In the genomic region with DNA sequence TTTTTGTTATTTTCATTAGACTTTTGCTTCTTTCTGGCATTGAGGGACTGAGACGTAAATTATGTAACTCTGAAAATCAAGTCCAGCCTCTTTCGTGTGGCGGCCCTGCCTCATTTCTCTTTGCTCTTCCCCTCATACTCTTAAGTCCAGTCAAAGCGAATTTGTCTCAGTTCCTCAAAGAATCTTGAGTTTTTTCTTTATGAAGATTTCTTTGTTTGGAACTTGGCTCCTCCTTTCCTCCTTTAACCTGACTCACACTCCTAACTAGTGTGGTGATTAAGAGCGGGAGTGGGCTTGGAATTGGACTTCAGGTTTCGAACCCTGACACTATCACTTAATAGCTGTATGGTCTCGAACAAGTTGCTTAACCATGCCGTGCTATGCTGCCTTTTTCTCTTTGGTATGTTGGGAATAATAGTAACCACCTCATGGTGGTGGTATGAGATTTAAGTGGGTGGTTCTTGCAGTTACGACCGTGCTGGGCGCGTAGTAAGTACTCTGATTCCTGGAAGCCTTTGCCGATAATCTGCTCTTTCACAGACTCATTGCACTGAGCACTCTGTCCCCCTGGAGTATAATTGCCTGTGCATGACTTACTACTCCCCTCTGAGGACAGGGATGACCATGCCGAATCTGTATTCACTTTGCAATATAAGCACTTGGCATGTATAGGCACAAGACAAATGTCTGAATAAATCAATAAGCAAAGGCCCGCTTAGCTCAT, we compare ENCODE assay signal across 21 cellular contexts. TPM values are rescaled to one million over a fixed set of nuclear protein-coding genes. Genes with fewer than 3 reads are reported as not detected.
DNase-seq lines count a peak whose midpoint lies in the region; ATAC-seq, FAIRE-seq and TF ChIP-seq lines count a peak whose summit lies in the region.
"Had no signal": no experiment of that assay in that cellular context is flagged by ENCODE, and none has a peak within 500 bp of the region (broad histone marks: within the 10 kb centered on the region; RNA-seq: fewer than 3 reads in every experiment).

No MANE protein-coding gene starts in this region.

- no peaks in the 10 kb centered on the region for H3K27me3 ChIP-seq in GM12878 (replicated peaks in 1 of 2; ENCODE audit: control insufficient read depth in 2 of 2, insufficient read depth in 2 of 2, low read length in 1 of 2)
- H3K27me3 ChIP-seq: dorsolateral prefrontal cortex, esophagus squamous epithelium, neutrophil, right lobe of liver, testis had no signal

- H4K20me1 ChIP-seq in GM12878 (ENCODE audit: control insufficient read depth, insufficient read depth): no peaks in the 10 kb centered on the region

- no peak for FAIRE-seq in GM12878 (lab: Jason Lieb, UNC)
- no peak for FAIRE-seq in kidney (lab: Jason Lieb, UNC)

- intact Hi-C loops in GM12878 (cut with micrococcal nuclease; ENCODE audit: unreplicated experiment) (no loop called here), kidney (cut with DNase I) (no loop called here)

- H2AFZ ChIP-seq in GM12878 (ENCODE audit: control insufficient read depth, low read depth, low read length): no peak overlapping the region

- H3K27ac ChIP-seq in GM12878 (ENCODE audit: control insufficient read depth, insufficient read depth): no peak overlapping the region
- H3K27ac ChIP-seq in kidney (ENCODE audit: low read depth in 2 of 2, low read length in 2 of 2): peak overlapping the region; percentile 48 to 51
- H3K27ac ChIP-seq: neutrophil, testis had no signal

- CTCF ChIA-PET in GM12878 (lab: Yijun Ruan, JAX): interaction anchor here (0.7 to 2.7 kb wide), 11 partner anchors 8 to 64 kb away, joined by 3 to 14 read pairs (median 4); no protein-coding TSS in a partner anchor

- RAD21 ChIA-PET in GM12878 (lab: Charles Lee; ENCODE audit: unreplicated experiment): interaction anchor here (1.1 to 4.6 kb wide), 7 partner anchors 12 to 63 kb away, joined by 3 to 29 read pairs (median 5); no protein-coding TSS in a partner anchor

- H3K4me1 ChIP-seq in GM12878 (ENCODE audit: control insufficient read depth, insufficient read depth, low read length) (no peaks in the 10 kb centered on the region), kidney (ENCODE audit: control insufficient read depth in 1 of 2, insufficient read depth in 1 of 2, low read depth in 1 of 2, low read length in 2 of 2) (peaks cover 23 to 68% of the 10 kb centered on the region in 2 donors)

- no peak overlapping the region for H3K4me2 ChIP-seq in GM12878 (ENCODE audit: control insufficient read depth, insufficient read depth)

- TF ChIP-seq RAD21 in GM12878 (IDR thresholded peaks at IDR 0.05; ENCODE audit: insufficient read depth, low read depth, low read length): no peak

- POLR2A ChIA-PET in GM12878 (lab: Charles Lee): interaction anchor here (0.5 to 2.6 kb wide), 5 partner anchors 12 to 94 kb away, joined by 3 to 9 read pairs (median 4); no protein-coding TSS in a partner anchor

- H3K9me3 ChIP-seq in GM12878 (replicated peaks; ENCODE audit: control insufficient read depth, insufficient read depth, low read length): no peaks in the 10 kb centered on the region
- no peaks in the 10 kb centered on the region for H3K9me3 ChIP-seq in kidney (ENCODE audit: control insufficient read depth in 1 of 2, low read length in 2 of 2)
- H3K9me3 ChIP-seq: esophagus squamous epithelium, neutrophil, right lobe of liver, testis had no signal

- peaks cover 12% of the 10 kb centered on the region for H3K79me2 ChIP-seq in GM12878 (ENCODE audit: control insufficient read depth, insufficient read depth, low read length)

- H3K9ac ChIP-seq in GM12878 (ENCODE audit: control insufficient read depth, insufficient read depth, low read length): no peak overlapping the region
- no peak overlapping the region for H3K9ac ChIP-seq in kidney (ENCODE audit: low read length in 2 of 2)

- ATAC-seq in HG03342 (IDR thresholded peaks at IDR 0.05; ENCODE audit: unreplicated experiment) (peak; percentile 32), GM12878 (peak; percentile 44)

- BruUV-seq in GM12878 (replicated peaks; lab: Mats Ljungman, UMichigan): no TSS peak

- TF ChIP-seq CTCF in GM12878 (IDR thresholded peaks at IDR 0.05 in 2 of 3, conservative IDR thresholded peaks at IDR 0.05 in 1 of 3; ENCODE audit: control insufficient read depth in 2 of 3, extremely low read depth in 1 of 3, insufficient read depth in 1 of 3, low read depth in 3 of 3, low read length in 3 of 3) (no peak), kidney (IDR thresholded peaks at IDR 0.05; ENCODE audit: borderline replicate concordance, extremely low read depth, insufficient read depth) (no peak)

- DNase-seq in GM12878 (ENCODE audit: low read depth, low spot score) (no peak), kidney (no peak), stromal cell of bone marrow (ENCODE audit: low read depth) (peak; percentile 44), mucosa of gallbladder (ENCODE audit: low spot score) (no peak), DMS153 (lab: John Stamatoyannopoulos, UW) (no peak), NCI-H146 treated with DMSO at 0.1 percent for 48 hours (lab: John Stamatoyannopoulos, UW; ENCODE audit: unreplicated experiment) (no peak), HUDEP-2 (lab: John Stamatoyannopoulos, UW; ENCODE audit: unreplicated experiment in 76 of 76) (no peak)
- DNase-seq: activated CD4-positive, alpha-beta memory T cell treated with anti-CD3 and anti-CD28 coated beads for 36 hours; activated T-cell treated with anti-CD3 and anti-CD28 coated beads, Interleukin-2, amount 50 U/mL, for 24 hours; dorsolateral prefrontal cortex; esophagus squamous epithelium; GDM1; GOT3; head of caudate nucleus; NCI-H2107; right lobe of liver; stimulated activated CD4-positive, alpha-beta T cell treated with anti-CD3 and anti-CD28 coated beads, Interleukin-2, amount 100 ng/mL, for 48 hours; SW 1271; testis had no signal

- TF ChIP-seq EP300 in GM12878 (IDR thresholded peaks at IDR 0.05; ENCODE audit: borderline replicate concordance in 1 of 2, control insufficient read depth in 1 of 2, low read depth in 2 of 2, low read length in 2 of 2): 0 out of 4 replicates have a peak, but pooled peaks of 1 of the 2 experiments have one; percentile 38

- TF ChIP-seq POLR2A in GM12878 (IDR thresholded peaks at IDR 0.05; ENCODE audit: low read depth, low read length): no peak

- SMC1A ChIA-PET in GM12878 (lab: Charles Lee; ENCODE audit: uncharacterized antibody, unreplicated experiment): interaction anchor here (0.9 to 14.1 kb wide), 14 partner anchors 8 to 64 kb away, joined by 3 to 291 read pairs (median 4); no protein-coding TSS in a partner anchor

- H3K36me3 ChIP-seq in GM12878 (ENCODE audit: control insufficient read depth in 2 of 2, insufficient read depth in 2 of 2, low read length in 1 of 2) (no peaks in the 10 kb centered on the region), kidney (ENCODE audit: control insufficient read depth in 1 of 2, insufficient read depth in 2 of 2, low read length in 2 of 2) (no peaks in the 10 kb centered on the region)
- H3K36me3 ChIP-seq: esophagus squamous epithelium, neutrophil, right lobe of liver had no signal

- in situ Hi-C loops in GM12878 (cut with MboI): no loop called here

- 69% methylated on average over 15 of the region's 15 CpGs for WGBS in GM12878 (ENCODE audit: insufficient coverage, insufficient replicate concordance, low lambda C conversion rate, missing lambda C conversion rate)

- H3K4me3 ChIP-seq in GM12878 (no peak overlapping the region), kidney (ENCODE audit: low read length in 2 of 2) (no peak overlapping the region)
- H3K4me3 ChIP-seq: dorsolateral prefrontal cortex, esophagus squamous epithelium, right lobe of liver, testis had no signal

TF ChIP-seq in GM12878, 131 proteins besides CTCF, POLR2A, EP300 and RAD21 (continues in another document):
- TF ChIP-seq TAF1 (IDR thresholded peaks at IDR 0.05; ENCODE audit: borderline replicate concordance, low read depth, low read length) (no peak), PBX3 (IDR thresholded peaks at IDR 0.05; ENCODE audit: insufficient replicate concordance, low read depth, low read length) (no peak), SREBF2 (IDR thresholded peaks at IDR 0.05; ENCODE audit: low read length) (no peak), ZZZ3 (IDR thresholded peaks at IDR 0.05; ENCODE audit: control insufficient read depth, insufficient read length, low read depth) (no peak), NFIC (IDR thresholded peaks at IDR 0.05; ENCODE audit: low read depth, low read length) (no peak), ASH2L (IDR thresholded peaks at IDR 0.05; ENCODE audit: borderline replicate concordance, low read depth) (no peak), POLR2AphosphoS2 (IDR thresholded peaks at IDR 0.05; ENCODE audit: low read depth, low read length) (no peak), TCF7 (IDR thresholded peaks at IDR 0.05; ENCODE audit: borderline replicate concordance) (no peak), RFX5 (IDR thresholded peaks at IDR 0.05; ENCODE audit: low read depth, low read length) (no peak)

RNA-seq across cellular contexts. Expression of gene FNIP2, which starts 19.1 kb away (rescaled TPM):
- total RNA-seq in GM12878 (2013; cell fraction: nucleolus; rRNA removed): 7.1 and 7.9 TPM in 2 replicates
- total RNA-seq in GM12878 (2014; rRNA removed) (0.17 and 0.22 TPM in 2 replicates), GM12878 (2014; rRNA removed; fragmentation: Illumina TruSeq; extraction: Trizol) (0.23 and 0.27 TPM in 2 replicates), GM12878 (2021) (0.32 and 0.38 TPM in 2 replicates), kidney (65.1 TPM), mucosa of gallbladder (63.0 TPM)
- polyA plus RNA-seq in GM12878 (2011; ENCODE audit: low read depth): 0.92 TPM
- polyA plus RNA-seq in GM12878 (2011; rRNA removed) (0.32 and 0.38 TPM in 2 replicates), GM12878 (2014; fragmentation: Illumina TruSeq; extraction: Trizol) (0.11 and 0.12 TPM in 2 replicates), GM12878 (2014; fragmentation: Nextera tagmentation; extraction: Ambion mirVana) (under 1 TPM; 0.03 to 0.04 TPM), GM12878 (2014; rRNA removed) (0.06 and 0.20 TPM in 2 replicates), GM12878 (2016; fragmentation: Nextera tagmentation; extraction: Ambion mirVana) (under 1 TPM; 0.12 to 0.13 TPM), kidney (ENCODE audit: insufficient read depth, low read depth, low replicate concordance) (13.2 TPM)
- polyA plus RNA-seq in GM12878 (2011; cell fraction: cytosol; rRNA removed): 0.25 TPM in 2 replicates
- 0.21 and 0.23 TPM in 2 replicates for polyA plus RNA-seq in GM12878 (2011; cell fraction: nucleus; rRNA removed)
- 1.8 and 2.2 TPM in 2 replicates for polyA plus RNA-seq in GM12878 (2012)
- 0.57 and 1.8 TPM in 2 replicates for polyA minus RNA-seq in GM12878 (2011; rRNA and poly(A)+ RNA removed)
- polyA minus RNA-seq in GM12878 (2011; cell fraction: cytosol; rRNA and poly(A)+ RNA removed): 0.13 and 0.31 TPM in 2 replicates
- polyA minus RNA-seq in GM12878 (2011; cell fraction: nucleus; rRNA and poly(A)+ RNA removed): 0.36 and 0.86 TPM in 2 replicates
